ENCODE assay signal across 8 cellular contexts in the genomic region with DNA sequence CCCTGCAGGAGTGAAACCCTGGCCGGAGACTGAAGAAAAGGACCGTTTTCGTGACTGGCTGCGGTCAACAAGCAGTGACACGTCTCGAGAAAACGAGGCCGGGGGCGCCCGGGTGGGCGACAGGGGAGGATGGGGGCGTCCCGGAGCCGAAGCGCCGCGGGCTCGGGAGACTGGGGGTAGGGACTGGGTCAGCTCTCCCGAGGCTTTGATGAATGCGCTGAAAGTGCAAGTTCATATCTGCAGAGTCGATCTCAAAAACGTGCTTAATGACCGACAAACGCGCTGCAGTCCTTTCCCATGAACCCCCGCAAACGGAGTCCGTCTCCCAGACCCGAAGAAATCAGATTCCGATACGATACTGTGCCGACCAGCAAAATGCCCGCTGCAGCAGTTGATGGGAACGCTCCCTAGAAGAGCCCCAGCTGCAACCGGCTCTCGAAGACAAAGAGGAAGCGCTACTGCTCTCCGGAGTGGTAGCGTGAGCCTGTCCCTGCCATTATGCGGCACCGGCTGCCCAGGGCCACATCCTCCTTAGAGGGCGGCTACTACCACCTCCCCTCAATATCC. TPM values are rescaled to one million over a fixed set of nuclear protein-coding genes. Genes with fewer than 3 reads are reported as not detected.
A peak's percentile ranks its signal among the peaks of the same experiment; 100 is the strongest.
DNase-seq lines count a peak whose midpoint lies in the region; ATAC-seq and TF ChIP-seq lines count a peak whose summit lies in the region.

No MANE protein-coding gene starts in this region.

- peaks cover 10% of the 10 kb centered on the region for H3K4me1 Mint-ChIP-seq in activated naive CD4-positive, alpha-beta T cell treated with anti-CD3 and anti-CD28 coated beads for 36 hours (ENCODE audit: low read depth)

- no peaks in the 10 kb centered on the region for H3K9me3 Mint-ChIP-seq in activated naive CD4-positive, alpha-beta T cell treated with anti-CD3 and anti-CD28 coated beads for 36 hours

- H3K27ac Mint-ChIP-seq in activated naive CD4-positive, alpha-beta T cell treated with anti-CD3 and anti-CD28 coated beads for 36 hours: no peak overlapping the region

- H3K27me3 ChIP-seq in BE2C: no peaks in the 10 kb centered on the region

- H3K9me3 ChIP-seq in BE2C: no peaks in the 10 kb centered on the region

- no peaks in the 10 kb centered on the region for H3K27me3 Mint-ChIP-seq in activated naive CD4-positive, alpha-beta T cell treated with anti-CD3 and anti-CD28 coated beads for 36 hours (ENCODE audit: low read depth)

- TF ChIP-seq CTCF in BE2C (IDR thresholded peaks at IDR 0.05; ENCODE audit: low read depth, low read length) (no peak), omental fat pad (IDR thresholded peaks at IDR 0.05) (no peak)

- H3K4me1 ChIP-seq in BE2C: no peaks in the 10 kb centered on the region

- CTCF ChIA-PET in activated naive CD4-positive, alpha-beta T cell treated with anti-CD3 and anti-CD28 coated beads for 36 hours (lab: Charles Lee): no interaction called here

- ATAC-seq in GM19372 (IDR thresholded peaks at IDR 0.05; ENCODE audit: low read depth, unreplicated experiment) (peak; percentile 33), HG03469 (IDR thresholded peaks at IDR 0.05; ENCODE audit: unreplicated experiment) (peak; percentile 39), omental fat pad (ENCODE audit: low FRiP score) (peak; percentile 19), HG03139 (IDR thresholded peaks at IDR 0.05; ENCODE audit: unreplicated experiment) (no peak)

- no peaks in the 10 kb centered on the region for H3K36me3 Mint-ChIP-seq in activated naive CD4-positive, alpha-beta T cell treated with anti-CD3 and anti-CD28 coated beads for 36 hours (ENCODE audit: low read depth)

- H3K36me3 ChIP-seq in BE2C: no peaks in the 10 kb centered on the region

- intact Hi-C loops in activated naive CD4-positive, alpha-beta T cell treated with anti-CD3 and anti-CD28 coated beads for 36 hours (cut with micrococcal nuclease): loop anchor here (2.0 to 5.0 kb wide), 4 partner anchors 132 to 498 kb away; a partner anchor contains a TSS
- intact Hi-C loops in head of caudate nucleus (cut with DNase I): no loop called here

- peak; percentile 44 for DNase-seq in BE2C
- peak; percentile 50 for DNase-seq in RPMI7951 (ENCODE audit: low read depth)
- peak; percentile 23 for DNase-seq in activated naive CD4-positive, alpha-beta T cell treated with anti-CD3 and anti-CD28 coated beads for 36 hours
- DNase-seq in head of caudate nucleus: peak; percentile 2 to 75 (median 40)
- peak; percentile 26 for DNase-seq in omental fat pad (ENCODE audit: low spot score)

- peak overlapping the region; percentile 65 for H3K4me3 ChIP-seq in BE2C (ENCODE audit: low read depth, low read length)

- H3K4me3 Mint-ChIP-seq in activated naive CD4-positive, alpha-beta T cell treated with anti-CD3 and anti-CD28 coated beads for 36 hours: peak overlapping the region; percentile 75

RNA-seq across cellular contexts. Expression of a gene that starts 0.8 kb away (rescaled TPM):
- 24.7 TPM for polyA plus RNA-seq in BE2C (2012; ENCODE audit: insufficient read depth, insufficient read length, low read depth)
- total RNA-seq in RPMI7951 (2014; rRNA removed; shearing (Covaris generic)): 47.0 and 48.9 TPM in 2 replicates
- 10 to 100 TPM; 11.3 to 11.7 TPM for total RNA-seq in activated naive CD4-positive, alpha-beta T cell treated with anti-CD3 and anti-CD28 coated beads for 36 hours
- 10 to 100 TPM; 49.7 to 78.7 (median 58.1) TPM for total RNA-seq in omental fat pad
